ENCODE assay signal across 9 cellular contexts in genomic region chr12:72307229-72307628, GRCh38. TPM values are rescaled to one million over a fixed set of nuclear protein-coding genes. Genes with fewer than 3 reads are reported as not detected.
"Had no signal": no experiment of that assay in that cellular context is flagged by ENCODE, and none has a peak within 500 bp of the region (broad histone marks: within the 10 kb centered on the region; RNA-seq: fewer than 3 reads in every experiment).

No MANE protein-coding gene starts in this region.

- H3K4me2 ChIP-seq: KMS-11 had no signal

- H3K4me3 ChIP-seq: K562 had no signal

- H3K9ac ChIP-seq: KMS-11 had no signal

- DNase-seq: IMR-90, KBM-7, KG1 had no signal

- H3K27ac ChIP-seq: HL-60, KMS-11 had no signal

RNA-seq across cellular contexts. Expression of gene TRHDE, which starts 35.1 kb away (rescaled TPM):
- total RNA-seq: HepG2, HT-29 had no signal
- polyA plus RNA-seq: HepG2, IgD-negative memory B cell had no signal
